26 cellular contexts compared by ENCODE assay signal in the genomic region with DNA sequence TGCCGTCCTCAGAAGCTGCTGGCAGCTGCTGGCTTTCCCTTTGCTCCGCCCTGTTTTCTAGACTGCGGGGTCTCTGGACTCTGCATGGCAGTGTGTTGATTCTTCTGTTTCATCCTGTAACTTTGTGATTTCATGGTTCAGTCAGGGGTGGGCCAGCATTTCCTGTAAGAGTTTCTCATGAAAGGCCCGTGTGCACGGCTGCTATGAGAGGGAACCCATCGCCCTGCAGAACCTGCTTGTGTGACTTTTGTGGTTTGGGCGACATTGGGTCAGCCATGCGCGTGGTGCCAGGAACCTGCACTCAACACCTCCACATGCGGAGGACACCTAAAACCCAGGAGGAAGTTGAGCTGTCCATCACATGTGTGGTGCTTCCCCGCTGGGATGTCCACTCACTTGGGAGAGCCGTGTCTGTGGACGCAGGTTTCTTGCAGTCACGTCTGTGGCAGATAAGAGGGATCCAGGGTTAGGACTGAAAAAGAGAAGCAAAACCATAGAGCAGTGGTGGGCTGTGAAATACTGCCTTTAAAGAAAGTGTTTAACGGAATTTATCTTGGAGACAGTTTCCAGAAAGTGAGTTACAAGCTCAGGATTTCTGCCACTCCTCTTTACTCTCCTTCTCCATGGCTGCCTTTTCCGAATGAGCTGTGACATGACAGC.
DNase-seq lines count a peak whose midpoint lies in the region; ATAC-seq and TF ChIP-seq lines count a peak whose summit lies in the region.
"Had no signal": no experiment of that assay in that cellular context is flagged by ENCODE, and none has a peak within 500 bp of the region (broad histone marks: within the 10 kb centered on the region; RNA-seq: fewer than 3 reads in every experiment).

No MANE protein-coding gene starts in this region.

- peaks cover 29% of the 10 kb centered on the region for H3K4me1 Mint-ChIP-seq in central memory CD8-positive, alpha-beta T cell
- H3K4me1 Mint-ChIP-seq in natural killer cell: peaks cover 56 to 64% of the 10 kb centered on the region in 2 donors

- ATAC-seq in GM19351 (IDR thresholded peaks at IDR 0.05; ENCODE audit: unreplicated experiment) (peak; percentile 63), natural killer cell (peak; percentile 82 to 90 (median 85)), GM18502 (IDR thresholded peaks at IDR 0.05; ENCODE audit: poor library complexity, unreplicated experiment) (no peak)
- ATAC-seq in central memory CD8-positive, alpha-beta T cell (replicated peaks; ENCODE audit: extremely low read depth, poor library complexity, severe bottlenecking): peak; percentile 24
- ATAC-seq: activated CD4-positive, CD25-positive, alpha-beta regulatory T cell treated with anti-CD3 and anti-CD28 coated beads, Interleukin-2, amount 50 U/mL, for 24 hours; gastrocnemius medialis; GM12878; left colon; right cardiac atrium had no signal

- peaks cover 43% of the 10 kb centered on the region for H3K27me3 Mint-ChIP-seq in central memory CD8-positive, alpha-beta T cell
- H3K27me3 Mint-ChIP-seq in natural killer cell (ENCODE audit: low read depth in 2 of 2): peaks cover 2 to 3% of the 10 kb centered on the region in 2 donors

- intact Hi-C loops in natural killer cell (cut with micrococcal nuclease): loop anchor here (2.0 kb wide), 1 partner anchor 16 kb away; no protein-coding TSS in a partner anchor

- H3K4me3 Mint-ChIP-seq in central memory CD8-positive, alpha-beta T cell: no peak overlapping the region
- H3K4me3 Mint-ChIP-seq in natural killer cell: peak overlapping the region; percentile 64
- H3K4me3 Mint-ChIP-seq: dendritic cell treated with granulocyte-macrophage colony-stimulating factor and Interleukin-4, amounts not matched to agents 40 ng/mL and 50 ng/mL, for 4 days had no signal

- H3K9me3 Mint-ChIP-seq in central memory CD8-positive, alpha-beta T cell: no peaks in the 10 kb centered on the region
- H3K9me3 Mint-ChIP-seq in natural killer cell: no peaks in the 10 kb centered on the region
- H3K9me3 Mint-ChIP-seq: dendritic cell treated with granulocyte-macrophage colony-stimulating factor and Interleukin-4, amounts not matched to agents 40 ng/mL and 50 ng/mL, for 4 days had no signal

- no peaks in the 10 kb centered on the region for H3K36me3 ChIP-seq in BLaER1 treated with 17β-estradiol and CSF1 and Interleukin-3, amounts not matched to agents 10 nM and 100 nM
- H3K36me3 ChIP-seq: gastrocnemius medialis had no signal

- no peaks in the 10 kb centered on the region for H4K20me1 ChIP-seq in BLaER1 treated with 17β-estradiol and CSF1 and Interleukin-3, amounts not matched to agents 10 nM and 100 nM

- TF ChIP-seq CTCF in natural killer cell (IDR thresholded peaks at IDR 0.05): no peak

- no peaks in the 10 kb centered on the region for H3K9me3 ChIP-seq in BLaER1 treated with 17β-estradiol and CSF1 and Interleukin-3, amounts not matched to agents 10 nM and 100 nM (replicated peaks in 1 of 11)
- H3K9me3 ChIP-seq: gastrocnemius medialis had no signal

- no peak overlapping the region for H3K9ac ChIP-seq in BLaER1 treated with 17β-estradiol and CSF1 and Interleukin-3, amounts not matched to agents 10 nM and 100 nM

- H3K27ac ChIP-seq in BLaER1 treated with 17β-estradiol and CSF1 and Interleukin-3, amounts not matched to agents 10 nM and 100 nM: no peak overlapping the region
- H3K27ac ChIP-seq: gastrocnemius medialis, hepatocyte had no signal

- peaks cover 2 to 49% (median 27%) of the 10 kb centered on the region in 10 experiments; a peak in 19 of 20 replicates for H3K4me1 ChIP-seq in BLaER1 treated with 17β-estradiol and CSF1 and Interleukin-3, amounts not matched to agents 10 nM and 100 nM
- H3K4me1 ChIP-seq: gastrocnemius medialis had no signal

- no peak overlapping the region for H3K4me3 ChIP-seq in BLaER1 treated with 17β-estradiol and CSF1 and Interleukin-3, amounts not matched to agents 10 nM and 100 nM
- H3K4me3 ChIP-seq: gastrocnemius medialis, GM12878, hepatocyte had no signal

- no peak overlapping the region for H3K27ac Mint-ChIP-seq in central memory CD8-positive, alpha-beta T cell (ENCODE audit: low read depth)
- H3K27ac Mint-ChIP-seq in natural killer cell: peak overlapping the region; percentile 71 to 84
- H3K27ac Mint-ChIP-seq: dendritic cell treated with granulocyte-macrophage colony-stimulating factor and Interleukin-4, amounts not matched to agents 40 ng/mL and 50 ng/mL, for 4 days had no signal

- no peak for DNase-seq in central memory CD8-positive, alpha-beta T cell (ENCODE audit: low spot score in 2 of 2)
- DNase-seq in natural killer cell (peak; percentile 39), NCI-H128 (lab: John Stamatoyannopoulos, UW; ENCODE audit: unreplicated experiment) (no peak)
- DNase-seq in activated CD8-positive, alpha-beta memory T cell treated with anti-CD3 and anti-CD28 coated beads for 24 hours: no peak
- no peak for DNase-seq in stimulated activated CD4-positive, alpha-beta T cell treated with anti-CD3 and anti-CD28 coated beads, Interleukin-15, amount 100 ng/mL, for 24 hours
- DNase-seq: activated CD4-positive, alpha-beta T cell treated with anti-CD3 and anti-CD28 coated beads, Interleukin-2, amount 50 U/mL, for 48 hours; activated effector memory CD4-positive, alpha-beta T cell treated with Interleukin-2 at 50 U/mL for 16 hours; C1 segment of cervical spinal cord; Calu3; central memory CD4-positive, alpha-beta T cell; gastrocnemius medialis; left colon; NCI-H1092; NCI-H1930; NCI-H69; posterior cingulate gyrus; right cardiac atrium; stimulated activated CD4-positive, alpha-beta T cell treated with anti-CD3 and anti-CD28 coated beads, Interleukin-4, amount 100 ng/mL, for 1 hour; T-helper 1 cell had no signal

- no peaks in the 10 kb centered on the region for H3K36me3 Mint-ChIP-seq in central memory CD8-positive, alpha-beta T cell (ENCODE audit: insufficient read depth)
- H3K36me3 Mint-ChIP-seq in natural killer cell: no peaks in the 10 kb centered on the region

- peaks cover 0 to 6% (median 0%) of the 10 kb centered on the region in 11 experiments; a peak in 3 of 22 replicates for H3K27me3 ChIP-seq in BLaER1 treated with 17β-estradiol and CSF1 and Interleukin-3, amounts not matched to agents 10 nM and 100 nM

- peak overlapping the region in 9 of 11 experiments; percentile 3 to 69 (median 45); a peak in 16 of 22 replicates for H3K4me2 ChIP-seq in BLaER1 treated with 17β-estradiol and CSF1 and Interleukin-3, amounts not matched to agents 10 nM and 100 nM
- H3K4me2 ChIP-seq: hepatocyte had no signal
